In genomic region chr2:121429927-121430511, GRCh38 we compare ENCODE assay signal across 1 cellular context.
A peak's percentile ranks its signal among the peaks of the same experiment; 100 is the strongest.
TF ChIP-seq lines count a peak whose summit lies in the region.

No MANE protein-coding gene starts in this region.

TF ChIP-seq in K562, 482 proteins besides CTCF, POLR2A, EP300 and RAD21 (continued from another document):
- TF ChIP-seq TFAP4 (CRISPR knock-in tag; IDR thresholded peaks at IDR 0.05; ENCODE audit: borderline replicate concordance) (peak; percentile 25; the same call in 1 of the 2 replicates), TBL1XR1 (IDR thresholded peaks at IDR 0.05; ENCODE audit: low read length in 2 of 2) (no peak), PPARD (CRISPR knock-in tag; IDR thresholded peaks at IDR 0.05) (no peak), POLR2AphosphoS5 (IDR thresholded peaks at IDR 0.05; ENCODE audit: control insufficient read depth, insufficient read depth, low read depth, low read length) (no peak), DLX4 (CRISPR knock-in tag; IDR thresholded peaks at IDR 0.05) (no peak)
